ENCODE assay signal across 37 cellular contexts in the genomic region with DNA sequence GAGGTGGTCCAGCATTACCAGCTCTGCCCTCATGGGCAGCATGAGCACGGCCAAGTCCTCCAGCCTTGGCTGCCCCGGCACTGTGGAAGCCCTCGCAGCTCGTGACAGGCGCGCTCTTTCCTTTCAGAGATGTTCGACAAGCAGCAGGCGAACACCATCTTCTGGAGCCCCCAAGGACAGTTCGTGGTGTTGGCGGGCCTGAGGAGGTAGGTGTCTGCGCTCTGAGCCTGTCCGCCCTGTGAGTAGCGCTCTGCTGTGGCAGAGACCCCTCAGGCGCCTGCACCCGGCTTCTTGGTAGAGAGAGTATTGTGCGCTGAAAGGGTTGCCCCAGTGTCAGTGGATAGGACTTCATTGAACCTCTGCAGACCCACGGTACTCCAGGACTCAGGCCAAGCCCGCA.
"Had no signal": no experiment of that assay in that cellular context is flagged by ENCODE, and none has a peak within 500 bp of the region (broad histone marks: within the 10 kb centered on the region; RNA-seq: fewer than 3 reads in every experiment).

No MANE protein-coding gene starts in this region.

- H3K9me3 Mint-ChIP-seq: activated CD4-positive, alpha-beta memory T cell treated with anti-CD3 and anti-CD28 coated beads for 36 hours; activated CD4-positive, alpha-beta T cell treated with anti-CD3 and anti-CD28 coated beads, Interleukin-2, amount 10 ng/mL, durations not matched to agents 24 days and 14 days; activated naive CD4-positive, alpha-beta T cell treated with anti-CD3 and anti-CD28 coated beads for 36 hours; activated naive CD4-positive, alpha-beta T cell treated with anti-CD3 and anti-CD28 coated beads, Interleukin-2, amount 50 U/mL, for 24 hours; activated naive CD8-positive, alpha-beta T cell treated with anti-CD3 and anti-CD28 coated beads for 36 hours; activated naive CD8-positive, alpha-beta T cell treated with anti-CD3 and anti-CD28 coated beads, Interleukin-2, amount 50 U/mL, for 24 hours; activated T-helper 1 cell treated with anti-CD3 and anti-CD28 coated beads, Interleukin-12 subunit alpha, Interleukin-12 subunit beta, Interleukin-2, Interleukin-4 antibody, amounts not matched to agents 30 ng/mL and 10 ng/mL and 1 ng/mL, durations not matched to agents 14 hours and 24 hours and 36 hours; activated T-helper 2 cell treated with anti-CD3 and anti-CD28 coated beads, Interferon-gamma antibody, Interleukin-2, Interleukin-4, amounts not matched to agents 10 μg/mL and 5 μg/mL and 100 μg/mL, durations not matched to agents 14 hours and 24 hours and 36 hours; brain; T-cell; T-helper 1 cell treated with Interleukin-12 subunit alpha and Interleukin-12 subunit beta and Interleukin-4 antibody, amounts not matched to agents 30 μg/mL and 1 μg/mL, for 36 hours; T-helper 2 cell treated with Interferon-gamma antibody and Interleukin-4, amounts not matched to agents 5 μg/mL and 100 μg/mL, for 36 hours had no signal

- H3K4me1 Mint-ChIP-seq: activated naive CD4-positive, alpha-beta T cell treated with anti-CD3 and anti-CD28 coated beads, Interleukin-2, amount 50 U/mL, for 24 hours; activated naive CD8-positive, alpha-beta T cell treated with anti-CD3 and anti-CD28 coated beads, Interleukin-2, amount 50 U/mL, for 24 hours; brain had no signal

- DNase-seq: activated CD4-positive, alpha-beta memory T cell treated with anti-CD3 and anti-CD28 coated beads for 36 hours; activated CD4-positive, alpha-beta T cell treated with anti-CD3 and anti-CD28 coated beads for 36 hours; activated CD4-positive, alpha-beta T cell treated with anti-CD3 and anti-CD28 coated beads, Interleukin-2, amount 10 ng/mL, durations not matched to agents 24 days and 14 days; activated CD4-positive, CD25-positive, alpha-beta regulatory T cell; activated CD4-positive, CD25-positive, alpha-beta regulatory T cell treated with anti-CD3 and anti-CD28 coated beads, Interleukin-2, amount 50 U/mL, for 72 hours; activated CD8-positive, alpha-beta memory T cell treated with anti-CD3 and anti-CD28 coated beads, Interleukin-2, amount 10 ng/mL, durations not matched to agents 7 days and 5 days; activated CD8-positive, alpha-beta memory T cell treated with anti-CD3 and anti-CD28 coated beads, Interleukin-2, amount 50 U/mL, for 4 hours; activated CD8-positive, alpha-beta T cell treated with anti-CD3 and anti-CD28 coated beads, Interleukin-2, amount 10 ng/mL, durations not matched to agents 7 days and 5 days; activated effector memory CD4-positive, alpha-beta T cell treated with anti-CD3 and anti-CD28 coated beads, Interleukin-2, amount 50 U/mL, for 16 hours; activated naive CD4-positive, alpha-beta T cell treated with anti-CD3 and anti-CD28 coated beads for 36 hours; activated naive CD8-positive, alpha-beta T cell treated with anti-CD3 and anti-CD28 coated beads for 36 hours; activated naive CD8-positive, alpha-beta T cell treated with anti-CD3 and anti-CD28 coated beads, Interleukin-2, amount 50 U/mL, for 24 hours; activated T-cell treated with anti-CD3 and anti-CD28 coated beads, Interleukin-2, amount 50 U/mL, for 1 hour; activated T-cell treated with anti-CD3 and anti-CD28 coated beads, Interleukin-2, amount 50 U/mL, for 48 hours; adrenal gland; amygdala; aorta; central memory CD4-positive, alpha-beta T cell; cerebellar nuclear complex; colonic mucosa; effector CD8-positive, alpha-beta T cell; foreskin keratinocyte; heart left ventricle; SW 1271; T-cell; T1000 had no signal

- FAIRE-seq: endometrium had no signal

- H3K27me3 ChIP-seq: adrenal gland, breast epithelium, cardiac muscle cell, colonic mucosa, esophagus muscularis mucosa, foreskin keratinocyte, gastroesophageal sphincter, heart left ventricle had no signal

- H3K4me3 Mint-ChIP-seq: activated CD4-positive, alpha-beta memory T cell treated with anti-CD3 and anti-CD28 coated beads for 36 hours; activated CD4-positive, alpha-beta T cell treated with anti-CD3 and anti-CD28 coated beads for 36 hours; activated CD4-positive, alpha-beta T cell treated with anti-CD3 and anti-CD28 coated beads, Interleukin-2, amount 10 ng/mL, durations not matched to agents 24 days and 14 days; activated CD8-positive, alpha-beta memory T cell treated with anti-CD3 and anti-CD28 coated beads, Interleukin-2, amount 10 ng/mL, durations not matched to agents 7 days and 5 days; activated CD8-positive, alpha-beta T cell treated with anti-CD3 and anti-CD28 coated beads, Interleukin-2, amount 10 ng/mL, durations not matched to agents 7 days and 5 days; activated naive CD4-positive, alpha-beta T cell treated with anti-CD3 and anti-CD28 coated beads for 36 hours; activated naive CD4-positive, alpha-beta T cell treated with anti-CD3 and anti-CD28 coated beads, Interleukin-2, amount 50 U/mL, for 24 hours; activated naive CD8-positive, alpha-beta T cell treated with anti-CD3 and anti-CD28 coated beads for 36 hours; activated naive CD8-positive, alpha-beta T cell treated with anti-CD3 and anti-CD28 coated beads, Interleukin-2, amount 50 U/mL, for 24 hours; activated T-helper 1 cell treated with anti-CD3 and anti-CD28 coated beads, Interleukin-12 subunit alpha, Interleukin-12 subunit beta, Interleukin-2, Interleukin-4 antibody, amounts not matched to agents 30 ng/mL and 10 ng/mL and 1 ng/mL, durations not matched to agents 14 hours and 24 hours and 36 hours; brain; T-cell; T-helper 1 cell treated with Interleukin-12 subunit alpha and Interleukin-12 subunit beta and Interleukin-4 antibody, amounts not matched to agents 30 μg/mL and 1 μg/mL, for 36 hours; T-helper 2 cell treated with Interferon-gamma antibody and Interleukin-4, amounts not matched to agents 5 μg/mL and 100 μg/mL, for 36 hours had no signal

- ATAC-seq: activated CD4-positive, alpha-beta T cell treated with anti-CD3 and anti-CD28 coated beads for 36 hours; activated CD8-positive, alpha-beta memory T cell treated with anti-CD3 and anti-CD28 coated beads, Interleukin-2, amount 10 ng/mL, durations not matched to agents 7 days and 5 days; activated CD8-positive, alpha-beta T cell treated with anti-CD3 and anti-CD28 coated beads, Interleukin-2, amount 10 ng/mL, durations not matched to agents 7 days and 5 days; foreskin keratinocyte; gastroesophageal sphincter; heart left ventricle; T-cell had no signal

- H3K27ac Mint-ChIP-seq: activated CD4-positive, alpha-beta memory T cell treated with anti-CD3 and anti-CD28 coated beads for 36 hours; activated CD4-positive, alpha-beta T cell treated with anti-CD3 and anti-CD28 coated beads for 36 hours; activated CD4-positive, alpha-beta T cell treated with anti-CD3 and anti-CD28 coated beads, Interleukin-2, amount 10 ng/mL, durations not matched to agents 24 days and 14 days; activated CD8-positive, alpha-beta memory T cell treated with anti-CD3 and anti-CD28 coated beads, Interleukin-2, amount 10 ng/mL, durations not matched to agents 7 days and 5 days; activated CD8-positive, alpha-beta T cell treated with anti-CD3 and anti-CD28 coated beads, Interleukin-2, amount 10 ng/mL, durations not matched to agents 7 days and 5 days; activated naive CD4-positive, alpha-beta T cell treated with anti-CD3 and anti-CD28 coated beads for 36 hours; activated naive CD4-positive, alpha-beta T cell treated with anti-CD3 and anti-CD28 coated beads, Interleukin-2, amount 50 U/mL, for 24 hours; activated naive CD8-positive, alpha-beta T cell treated with anti-CD3 and anti-CD28 coated beads for 36 hours; activated naive CD8-positive, alpha-beta T cell treated with anti-CD3 and anti-CD28 coated beads, Interleukin-2, amount 50 U/mL, for 24 hours; activated T-helper 1 cell treated with anti-CD3 and anti-CD28 coated beads, Interleukin-12 subunit alpha, Interleukin-12 subunit beta, Interleukin-2, Interleukin-4 antibody, amounts not matched to agents 30 ng/mL and 10 ng/mL and 1 ng/mL, durations not matched to agents 14 hours and 24 hours and 36 hours; activated T-helper 2 cell treated with anti-CD3 and anti-CD28 coated beads, Interferon-gamma antibody, Interleukin-2, Interleukin-4, amounts not matched to agents 10 μg/mL and 5 μg/mL and 100 μg/mL, durations not matched to agents 14 hours and 24 hours and 36 hours; T-cell; T-helper 1 cell treated with Interleukin-12 subunit alpha and Interleukin-12 subunit beta and Interleukin-4 antibody, amounts not matched to agents 30 μg/mL and 1 μg/mL, for 36 hours; T-helper 2 cell treated with Interferon-gamma antibody and Interleukin-4, amounts not matched to agents 5 μg/mL and 100 μg/mL, for 36 hours had no signal

- H3K4me1 ChIP-seq: colonic mucosa, esophagus muscularis mucosa, foreskin keratinocyte, gastroesophageal sphincter, heart left ventricle had no signal

- H3K9me3 ChIP-seq: adrenal gland, breast epithelium, colonic mucosa, esophagus muscularis mucosa, gastroesophageal sphincter, heart left ventricle had no signal

- H3K4me3 ChIP-seq: adrenal gland, breast epithelium, cardiac muscle cell, colonic mucosa, esophagus muscularis mucosa, gastroesophageal sphincter, heart left ventricle had no signal

- H3K27ac ChIP-seq: adrenal gland, cardiac muscle cell, colonic mucosa, esophagus muscularis mucosa, foreskin keratinocyte, gastroesophageal sphincter, heart left ventricle had no signal

- H3K27me3 Mint-ChIP-seq: activated CD4-positive, alpha-beta memory T cell treated with anti-CD3 and anti-CD28 coated beads for 36 hours; activated CD4-positive, alpha-beta T cell treated with anti-CD3 and anti-CD28 coated beads for 36 hours; activated CD4-positive, alpha-beta T cell treated with anti-CD3 and anti-CD28 coated beads, Interleukin-2, amount 10 ng/mL, durations not matched to agents 24 days and 14 days; activated CD8-positive, alpha-beta memory T cell treated with anti-CD3 and anti-CD28 coated beads, Interleukin-2, amount 10 ng/mL, durations not matched to agents 7 days and 5 days; activated naive CD4-positive, alpha-beta T cell treated with anti-CD3 and anti-CD28 coated beads, Interleukin-2, amount 50 U/mL, for 24 hours; activated naive CD8-positive, alpha-beta T cell treated with anti-CD3 and anti-CD28 coated beads for 36 hours; activated naive CD8-positive, alpha-beta T cell treated with anti-CD3 and anti-CD28 coated beads, Interleukin-2, amount 50 U/mL, for 24 hours; brain; T-cell had no signal
